8 cellular contexts compared by ENCODE assay signal in genomic region chr10:124741281-124741921, GRCh38. TPM values are rescaled to one million over a fixed set of nuclear protein-coding genes. Genes with fewer than 3 reads are reported as not detected.
DNase-seq lines count a peak whose midpoint lies in the region; ATAC-seq and TF ChIP-seq lines count a peak whose summit lies in the region.

No MANE protein-coding gene starts in this region.

- intact Hi-C loops in heart right ventricle (cut with DNase I) (loop anchor here in 8 of 10 donors (1.0 to 10.0 kb wide), 13 partner anchors 21 to 327 kb away; partner anchors contain the start of gene OAT (in 2 of the 8)), psoas muscle (cut with DNase I) (loop anchor here (2.0 to 5.0 kb wide), 6 partner anchors 37 to 214 kb away; no protein-coding TSS in a partner anchor)

- no peaks in the 10 kb centered on the region for H3K36me3 ChIP-seq in Loucy (ENCODE audit: insufficient read depth, low read length)
- peaks cover 0 to under 1% (median 0%) of the 10 kb centered on the region in 9 donors for H3K36me3 ChIP-seq in heart right ventricle
- no peaks in the 10 kb centered on the region for H3K36me3 ChIP-seq in psoas muscle (ENCODE audit: insufficient read depth in 1 of 2, low read depth in 1 of 2)

- H3K27ac ChIP-seq in heart right ventricle, result peak overlapping the region; percentile 72 to 86 (median 83)
- peak overlapping the region; percentile 95 for H3K27ac ChIP-seq in psoas muscle

- H3K4me3 ChIP-seq in Loucy (ENCODE audit: low read length, poor library complexity, severe bottlenecking) (peak overlapping the region; percentile 95), heart right ventricle (peak overlapping the region in 8 of 10 donors; percentile 0 to 86 (median 76)), psoas muscle (peak overlapping the region; percentile 84)

- H3K9me3 ChIP-seq in Loucy (ENCODE audit: insufficient read depth, low read depth, low read length), result no peaks in the 10 kb centered on the region
- H3K9me3 ChIP-seq in heart right ventricle, result no peaks in the 10 kb centered on the region
- no peaks in the 10 kb centered on the region for H3K9me3 ChIP-seq in psoas muscle

- H3K9me2 ChIP-seq in Loucy (replicated peaks; ENCODE audit: low read depth, low read length), result no peaks in the 10 kb centered on the region

- peaks cover 72% of the 10 kb centered on the region for H3K79me2 ChIP-seq in Loucy (ENCODE audit: insufficient read depth, low read length)

- H3K4me1 ChIP-seq in Loucy (ENCODE audit: insufficient read depth, low read length, poor library complexity, severe bottlenecking) (peaks cover 57% of the 10 kb centered on the region), heart right ventricle (peaks cover 48 to 79% (median 78%) of the 10 kb centered on the region in 9 donors), psoas muscle (peaks cover 75% of the 10 kb centered on the region)

- TF ChIP-seq CTCF in Loucy (conservative IDR thresholded peaks at IDR 0.05; ENCODE audit: low read length) (peak; percentile 82), heart right ventricle (IDR thresholded peaks at IDR 0.05) (peak; percentile 73 to 92 (median 89)), psoas muscle (IDR thresholded peaks at IDR 0.05) (peak; percentile 93)

- peak; percentile 42 for ATAC-seq in GM21786 (IDR thresholded peaks at IDR 0.05; ENCODE audit: unreplicated experiment)
- peak; percentile 55 to 86 (median 76) for ATAC-seq in heart right ventricle
- ATAC-seq in psoas muscle, result peak; percentile 64 to 72 (median 68)
- no peak for ATAC-seq in GM19324 (IDR thresholded peaks at IDR 0.05; ENCODE audit: low FRiP score, unreplicated experiment)

- H3K4me2 ChIP-seq in Loucy (ENCODE audit: low read depth, low read length, poor library complexity, severe bottlenecking), result peak overlapping the region; percentile 99

- peaks cover 56% of the 10 kb centered on the region for H4K20me1 ChIP-seq in Loucy (ENCODE audit: insufficient read depth, low read length, poor library complexity, severe bottlenecking)

- H3F3A ChIP-seq in Loucy (ENCODE audit: low read depth), result peaks cover 5% of the 10 kb centered on the region; the same call in 1 of the 2 replicates

- peak; percentile 78 for DNase-seq in EH (ENCODE audit: low read depth)
- DNase-seq in SW480 (ENCODE audit: low spot score), result peak; percentile 65
- peak in 52 of 56 donors; percentile 26 to 94 (median 74) for DNase-seq in amygdala (lab: John Stamatoyannopoulos, UW)
- DNase-seq in heart right ventricle, result peak; percentile 81 to 90
- DNase-seq in psoas muscle, result peak; percentile 84 to 91

- 20 to 25% methylated on average over 13 of the region's 13 CpGs for WGBS in heart right ventricle, 2 donors
- 15 to 20% (median 16%) methylated on average over 13 of the region's 13 CpGs for WGBS in psoas muscle, 3 donors

- no peaks in the 10 kb centered on the region for H3K27me3 ChIP-seq in Loucy (ENCODE audit: insufficient read depth, low read length, poor library complexity, severe bottlenecking)
- H3K27me3 ChIP-seq in heart right ventricle, result no peaks in the 10 kb centered on the region
- no peaks in the 10 kb centered on the region for H3K27me3 ChIP-seq in psoas muscle (ENCODE audit: insufficient read depth in 3 of 3, low read length in 2 of 3)

- H3K9ac ChIP-seq in Loucy (ENCODE audit: low read depth, low read length, poor library complexity, severe bottlenecking), result peak overlapping the region; percentile 95

- H2AFZ ChIP-seq in Loucy (ENCODE audit: low read length), result no peak overlapping the region

RNA-seq across cellular contexts. Expression of gene FAM53B, which starts 2.8 kb away (rescaled TPM):
- total RNA-seq in heart right ventricle, result 10 to 100 TPM; 19.0 to 42.9 (median 31.3) TPM
- polyA plus RNA-seq in heart right ventricle, result 10 to 100 TPM; 11.6 to 25.5 TPM
- total RNA-seq in psoas muscle, result 100 to 1,000 TPM in 1 of 4 donors, 10 to 100 TPM in 3; 31.0 to 142 (median 43.1) TPM
- 100 to 1,000 TPM in 1 of 3 donors, 10 to 100 TPM in 2; 34.9 to 178 (median 55.8) TPM for polyA plus RNA-seq in psoas muscle

RNA-seq across cellular contexts. Expression of gene EEF1AKMT2, which starts 50.3 kb away (rescaled TPM):
- total RNA-seq in heart right ventricle, result 10 to 100 TPM; 12.0 to 18.8 (median 13.0) TPM
- polyA plus RNA-seq in heart right ventricle, result 10 to 100 TPM in 1 of 2 donors, 1 to 10 TPM in 1; 7.4 to 18.7 TPM
- total RNA-seq in psoas muscle, result 10 to 100 TPM in 1 of 4 donors, 1 to 10 TPM in 3; 7.6 to 11.9 (median 9.5) TPM
- polyA plus RNA-seq in psoas muscle, result 10 to 100 TPM in 1 of 3 donors, 1 to 10 TPM in 2; 3.3 to 10.6 (median 3.5) TPM
